In genomic region chr12:8913702-8914032, GRCh38 we compare ENCODE assay signal across 8 cellular contexts. TPM values are rescaled to one million over a fixed set of nuclear protein-coding genes. Genes with fewer than 3 reads are reported as not detected.
DNase-seq lines count a peak whose midpoint lies in the region; ATAC-seq and TF ChIP-seq lines count a peak whose summit lies in the region.

No MANE protein-coding gene starts in this region.

- CTCF ChIA-PET in AG04449 (lab: Yijun Ruan, JAX): interaction anchor here (0.7 to 5.2 kb wide), 10 partner anchors 9 to 370 kb away, joined by 3 to 43 read pairs (median 4); no protein-coding TSS in a partner anchor

- H3K27me3 ChIP-seq in HUES48 (ENCODE audit: control insufficient read depth, insufficient read depth, low read length) (no peaks in the 10 kb centered on the region), lung (ENCODE audit: control insufficient read depth, insufficient read depth) (no peaks in the 10 kb centered on the region)

- peak overlapping the region; percentile 88 for H3K9ac ChIP-seq in HUES48 (ENCODE audit: low read depth, low read length)

- no peaks in the 10 kb centered on the region for H3K9me3 ChIP-seq in HUES48 (ENCODE audit: control insufficient read depth, insufficient read depth, low read length)
- H3K9me3 ChIP-seq in lung (ENCODE audit: control insufficient read depth in 2 of 2, insufficient read depth in 1 of 2, low read length in 1 of 2): no peaks in the 10 kb centered on the region

- H3K27ac ChIP-seq in HUES48 (ENCODE audit: low read depth, low read length) (peak overlapping the region; percentile 98), lung (ENCODE audit: low read depth in 1 of 2, low read length in 1 of 2) (peak overlapping the region; percentile 71 to 96)

- DNase-seq in AG04449 (ENCODE audit: low read depth, low spot score): no peak
- no peak for DNase-seq in astrocyte of the cerebellum (ENCODE audit: low read depth)
- no peak for DNase-seq in lung (ENCODE audit: low spot score)
- DNase-seq in GM19238 (ENCODE audit: insufficient read length, low spot score): no peak
- no peak for DNase-seq in GDM1 (lab: John Stamatoyannopoulos, UW)
- no peak for DNase-seq in NCI-H2171 treated with DMSO at 0.1 percent for 48 hours (lab: John Stamatoyannopoulos, UW)

- H3K4me1 ChIP-seq in HUES48 (ENCODE audit: control insufficient read depth, insufficient read depth, low read length) (peaks cover 57% of the 10 kb centered on the region), lung (ENCODE audit: control insufficient read depth in 2 of 2, insufficient read depth in 2 of 2, low read length in 2 of 2) (peaks cover 0 to 20% of the 10 kb centered on the region in 2 donors)

- 19 to 28% methylated on average over 6 of the region's 6 CpGs for WGBS in lung, 2 donors

- H3K4me3 ChIP-seq in AG04449 (ENCODE audit: low read depth, low read length) (peak overlapping the region; percentile 70), HUES48 (ENCODE audit: low read depth, low read length) (peak overlapping the region; percentile 69), astrocyte of the cerebellum (ENCODE audit: low read depth, low read length) (peak overlapping the region; percentile 77), lung (peak overlapping the region; percentile 65)

- in situ Hi-C loops in astrocyte of the cerebellum (cut with HindIII; ENCODE audit: low sequenced_read_pairs): no loop called here

- no peak for ATAC-seq in lung (ENCODE audit: insufficient read depth, low FRiP score)
- ATAC-seq in activated CD4-positive, CD25-positive, alpha-beta regulatory T cell treated with anti-CD3 and anti-CD28 coated beads, Interleukin-2, amount 50 U/mL, for 24 hours: no peak

- no peak for TF ChIP-seq CTCF in AG04449 (IDR thresholded peaks at IDR 0.05; ENCODE audit: insufficient read depth, low read length, missing control alignments)
- no peak for TF ChIP-seq CTCF in astrocyte of the cerebellum (IDR thresholded peaks at IDR 0.05; ENCODE audit: low read depth, low read length, missing control alignments)
- no peak for TF ChIP-seq CTCF in lung (IDR thresholded peaks at IDR 0.05; ENCODE audit: control extremely low read depth, extremely low read depth)

- H3K36me3 ChIP-seq in HUES48 (ENCODE audit: control insufficient read depth, insufficient read depth, low read length): peaks cover 28% of the 10 kb centered on the region
- no peaks in the 10 kb centered on the region for H3K36me3 ChIP-seq in lung (ENCODE audit: control insufficient read depth in 2 of 2, insufficient read depth in 2 of 2, low read length in 2 of 2)

- POLR2A ChIA-PET in AG04449 (lab: Yijun Ruan, JAX): interaction anchor here (1.0 kb wide), 1 partner anchor 35 kb away, joined by 5 read pairs; the partner anchor contains the start of gene M6PR

RNA-seq across cellular contexts. Expression of gene PHC1, which starts 0.6 kb away (rescaled TPM):
- 10 to 100 TPM; 34.7 to 63.5 TPM for total RNA-seq in lung
- polyA plus RNA-seq in lung: 10 to 100 TPM; 17.4 to 24.1 TPM

RNA-seq across cellular contexts. Expression of gene M6PR, which starts 35.8 kb away (rescaled TPM):
- 100 to 1,000 TPM; 153 to 225 TPM for total RNA-seq in lung
- 100 to 1,000 TPM in 1 of 2 donors, 10 to 100 TPM in 1; 49.9 to 162 TPM for polyA plus RNA-seq in lung
